8 cellular contexts compared by ENCODE assay signal in the genomic region with DNA sequence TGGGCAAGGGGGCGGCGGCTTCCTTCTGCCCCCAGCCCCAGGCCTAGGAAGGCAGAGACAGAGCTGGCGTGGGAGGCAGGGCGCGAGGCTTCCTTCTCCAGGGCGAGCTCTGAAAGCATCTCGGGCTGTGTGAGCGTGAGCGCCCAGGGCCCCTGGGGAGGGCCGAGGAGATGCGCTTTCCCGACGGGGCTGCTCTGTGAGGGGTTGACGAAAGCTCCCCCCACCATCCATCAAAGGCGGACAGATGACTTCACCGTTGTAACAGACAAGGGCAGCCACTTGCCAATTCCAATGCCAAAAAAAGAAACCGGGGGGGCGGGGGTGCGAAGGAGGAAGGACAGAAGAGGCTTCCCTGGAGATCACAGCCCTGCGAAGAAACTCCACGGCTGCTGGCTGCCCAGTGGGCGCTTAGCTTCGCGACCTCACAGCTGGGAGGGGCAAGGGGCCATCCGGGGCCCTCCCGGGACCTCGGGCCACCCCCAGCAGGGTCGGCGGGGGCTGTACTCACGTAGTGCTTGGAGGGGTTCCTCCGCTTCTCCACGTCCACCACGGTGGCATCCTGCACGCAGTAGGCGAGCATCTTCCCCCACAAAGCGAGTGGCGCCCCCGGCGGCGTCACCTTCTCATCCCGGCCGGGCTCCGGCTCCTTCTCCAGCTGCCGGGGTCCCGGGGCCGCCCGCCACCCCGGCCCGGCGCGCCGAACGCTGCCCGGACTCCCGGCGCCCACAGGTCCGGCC. TPM values are rescaled to one million over a fixed set of nuclear protein-coding genes. Genes with fewer than 3 reads are reported as not detected.
DNase-seq lines count a peak whose midpoint lies in the region; ATAC-seq, FAIRE-seq and TF ChIP-seq lines count a peak whose summit lies in the region.

No MANE protein-coding gene starts in this region.

- POLR2A ChIA-PET in HepG2 (lab: Yijun Ruan, JAX) = interaction anchor here (0.9 to 6.8 kb wide), 16 partner anchors 12 to 196 kb away, joined by 3 to 107 read pairs (median 6); no protein-coding TSS in a partner anchor

- peak; percentile 42; the same call in 1 of the 2 replicates for TF ChIP-seq RAD21 in HepG2 (CRISPR knock-in tag; IDR thresholded peaks at IDR 0.05)

- peak overlapping the region; percentile 68 for H3K27ac ChIP-seq in HepG2 (ENCODE audit: extremely low read length, insufficient read depth, low read length)

- TF ChIP-seq POLR2A in HepG2 (IDR thresholded peaks at IDR 0.05; ENCODE audit: insufficient read depth in 1 of 2, low read depth in 2 of 2, low read length in 2 of 2) = no peak

- H4K20me1 ChIP-seq in HepG2 (ENCODE audit: insufficient read depth, low read length) = peaks cover 24% of the 10 kb centered on the region

- peak overlapping the region; percentile 94 for H3K4me2 ChIP-seq in HepG2 (ENCODE audit: low read depth, low read length)

- TF ChIP-seq CTCF in HepG2 (CRISPR knock-in tag; IDR thresholded peaks at IDR 0.05) = no peak; the same call in 1 of the 2 replicates

- no peaks in the 10 kb centered on the region for H3K9me3 ChIP-seq in ES-I3 (ENCODE audit: control insufficient read depth, insufficient read depth, low read length)
- H3K9me3 ChIP-seq in HepG2 (ENCODE audit: low read length) = no peaks in the 10 kb centered on the region

- H3K36me3 ChIP-seq in ES-I3 (ENCODE audit: insufficient read depth, low read length) = no peaks in the 10 kb centered on the region
- H3K36me3 ChIP-seq in HepG2 (replicated peaks in 1 of 2; ENCODE audit: control insufficient read depth in 1 of 2, insufficient read depth in 2 of 2, low read length in 2 of 2) = peaks cover 8 to 26% of the 10 kb centered on the region in 2 experiments

- in situ Hi-C loops in HepG2 (cut with HindIII; ENCODE audit: extremely low pct_ligation_motif_present, low pct_unique_long_range_greater_than_20kb) = loop anchor here (5.0 kb wide), 2 partner anchors 63 to 143 kb away; no protein-coding TSS in a partner anchor

- WGBS in HepG2 (ENCODE audit: low lambda C conversion rate) = 2% methylated on average over 18 of the region's 57 CpGs

- no peak overlapping the region for H2AFZ ChIP-seq in HepG2 (ENCODE audit: low read length)

- CTCF ChIA-PET in HepG2 (lab: Yijun Ruan, JAX; ENCODE audit: low intra/inter-chr PET ratio, low total read pairs) = interaction anchor here (1.5 kb wide), 1 partner anchor 141 kb away, joined by 5 read pairs; no protein-coding TSS in a partner anchor

- no peak for FAIRE-seq in HepG2 (lab: Jason Lieb, UNC)

- H3K4me3 ChIP-seq in HepG2 (replicated peaks in 1 of 3; ENCODE audit: insufficient read depth in 1 of 3, low read depth in 2 of 3, low read length in 3 of 3) = peak overlapping the region; percentile 87 to 93 (median 92)

- intact Hi-C loops in HepG2 (cut with micrococcal nuclease; ENCODE audit: unreplicated experiment) = loop anchor here (1.0 to 5.0 kb wide), 4 partner anchors 38 to 96 kb away; no protein-coding TSS in a partner anchor

- DNase-seq in RPMI7951 (ENCODE audit: low read depth) = peak; percentile 80
- DNase-seq in cerebellar cortex (ENCODE audit: low spot score) = peak; percentile 40
- no peak for DNase-seq in HepG2 (ENCODE audit: low spot score)
- peak; percentile 15 for DNase-seq in stimulated activated naive CD8-positive, alpha-beta T cell treated with anti-CD3 and anti-CD28 coated beads, Interleukin-15, Interleukin-2, amounts not matched to agents 100 U/mL and 50 U/mL, for 24 hours
- DNase-seq in Ammon's horn (ENCODE audit: low spot score) = no peak
- no peak for DNase-seq in superior temporal gyrus (ENCODE audit: extremely low spot score)
- DNase-seq in COLO829 (ENCODE audit: low spot score) = no peak

- peak; percentile 17 for ATAC-seq in HepG2
- peak; percentile 10 for ATAC-seq in stimulated activated naive CD8-positive, alpha-beta T cell treated with anti-CD3 and anti-CD28 coated beads, Interleukin-15, Interleukin-2, amounts not matched to agents 100 U/mL and 50 U/mL, for 24 hours

- TF ChIP-seq EP300 in HepG2 (IDR thresholded peaks at IDR 0.05; ENCODE audit: low read depth in 2 of 2, low read length in 2 of 2) = no peak
- no peak for TF ChIP-seq EP300 in HepG2 (CRISPR knock-in tag; IDR thresholded peaks at IDR 0.05; ENCODE audit: borderline replicate concordance)

- H3K79me2 ChIP-seq in HepG2 (ENCODE audit: insufficient read depth, low read length) = peaks cover 51% of the 10 kb centered on the region

- BruUV-seq in HepG2 (replicated peaks; lab: Mats Ljungman, UMichigan) = no TSS peak

- peaks cover 9% of the 10 kb centered on the region; the same call in 1 of the 2 replicates for H3K4me1 ChIP-seq in ES-I3 (ENCODE audit: insufficient read depth, low read length)
- peaks cover 73% of the 10 kb centered on the region for H3K4me1 ChIP-seq in HepG2 (ENCODE audit: insufficient read depth, low read length)

- H3K27me3 ChIP-seq in HepG2 (ENCODE audit: control insufficient read depth in 1 of 2, insufficient read depth in 2 of 2, low read length in 2 of 2) = no peaks in the 10 kb centered on the region; a peak in 1 of 5 replicates

- H3K9ac ChIP-seq in ES-I3 (ENCODE audit: low read depth, low read length) (peak overlapping the region; percentile 79), HepG2 (ENCODE audit: insufficient read depth, low read depth, low read length) (peak overlapping the region; percentile 74)

TF ChIP-seq in HepG2, 621 proteins besides CTCF, POLR2A, EP300 and RAD21 (continues in another document):
- TF ChIP-seq, protein P1, sequence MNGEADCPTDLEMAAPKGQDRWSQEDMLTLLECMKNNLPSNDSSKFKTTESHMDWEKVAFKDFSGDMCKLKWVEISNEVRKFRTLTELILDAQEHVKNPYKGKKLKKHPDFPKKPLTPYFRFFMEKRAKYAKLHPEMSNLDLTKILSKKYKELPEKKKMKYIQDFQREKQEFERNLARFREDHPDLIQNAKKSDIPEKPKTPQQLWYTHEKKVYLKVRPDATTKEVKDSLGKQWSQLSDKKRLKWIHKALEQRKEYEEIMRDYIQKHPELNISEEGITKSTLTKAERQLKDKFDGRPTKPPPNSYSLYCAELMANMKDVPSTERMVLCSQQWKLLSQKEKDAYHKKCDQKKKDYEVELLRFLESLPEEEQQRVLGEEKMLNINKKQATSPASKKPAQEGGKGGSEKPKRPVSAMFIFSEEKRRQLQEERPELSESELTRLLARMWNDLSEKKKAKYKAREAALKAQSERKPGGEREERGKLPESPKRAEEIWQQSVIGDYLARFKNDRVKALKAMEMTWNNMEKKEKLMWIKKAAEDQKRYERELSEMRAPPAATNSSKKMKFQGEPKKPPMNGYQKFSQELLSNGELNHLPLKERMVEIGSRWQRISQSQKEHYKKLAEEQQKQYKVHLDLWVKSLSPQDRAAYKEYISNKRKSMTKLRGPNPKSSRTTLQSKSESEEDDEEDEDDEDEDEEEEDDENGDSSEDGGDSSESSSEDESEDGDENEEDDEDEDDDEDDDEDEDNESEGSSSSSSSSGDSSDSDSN (CRISPR knock-in tag; IDR thresholded peaks at IDR 0.05) = peak; percentile 48
- TF ChIP-seq TOPORS (CRISPR knock-in tag; IDR thresholded peaks at IDR 0.05) (0 out of 2 replicates have a peak, but pooled peaks have one; percentile 2), ZBTB37 (CRISPR knock-in tag; IDR thresholded peaks at IDR 0.05) (no peak), RBM22 (optimal IDR thresholded peaks at IDR 0.05; ENCODE audit: low read length) (no peak), DMAP1 (CRISPR knock-in tag; IDR thresholded peaks at IDR 0.05) (no peak), ZNF180 (CRISPR knock-in tag; IDR thresholded peaks at IDR 0.05; ENCODE audit: borderline replicate concordance, low read depth) (no peak), NR2F6 (IDR thresholded peaks at IDR 0.05) (no peak), NR2F6 (CRISPR knock-in tag; IDR thresholded peaks at IDR 0.05) (no peak), ZNF7 (CRISPR knock-in tag; IDR thresholded peaks at IDR 0.05) (no peak), ZNF484 (CRISPR knock-in tag; IDR thresholded peaks at IDR 0.05; ENCODE audit: borderline replicate concordance, low read depth) (no peak)

RNA-seq across cellular contexts. Expression of gene SH3PXD2A, which starts 0.5 kb away (rescaled TPM):
- total RNA-seq in RPMI7951 (2014; rRNA removed; shearing (Covaris generic)) = 9.7 and 10.7 TPM in 2 replicates
- total RNA-seq in HepG2 (2016; rRNA removed; fragmentation: Illumina TruSeq; extraction: Trizol) = 11.3 and 11.9 TPM in 2 replicates
- total RNA-seq in HepG2 (2016; cell fraction: cytosol; rRNA removed; fragmentation: Illumina TruSeq; extraction: Trizol; ENCODE audit: low read depth) = 4.0 and 4.5 TPM in 2 replicates
- total RNA-seq in HepG2 (2016; cell fraction: insoluble cytoplasmic fraction; rRNA removed; fragmentation: Illumina TruSeq; extraction: Trizol) = 9.8 and 11.8 TPM in 2 replicates
- 5.9 and 6.1 TPM in 2 replicates for total RNA-seq in HepG2 (2016; cell fraction: membrane; rRNA removed; fragmentation: Illumina TruSeq; extraction: Trizol)
- 16.3 and 19.2 TPM in 2 replicates for total RNA-seq in HepG2 (2016; cell fraction: nucleus; rRNA removed; fragmentation: Illumina TruSeq; extraction: Trizol)
- 11.1 and 12.3 TPM in 2 replicates for polyA plus RNA-seq in HepG2 (2011; rRNA removed)
- polyA plus RNA-seq in HepG2 (2011; cell fraction: cytosol; rRNA removed) = 6.6 and 7.4 TPM in 2 replicates
- 57.1 and 64.0 TPM in 2 replicates for polyA plus RNA-seq in HepG2 (2011; cell fraction: nucleus; rRNA removed)
- 17.1 and 19.3 TPM in 2 replicates for polyA plus RNA-seq in HepG2 (2012)
- polyA plus RNA-seq in HepG2 (2016; cell fraction: cytosol; fragmentation: Illumina TruSeq; extraction: Trizol; ENCODE audit: low read depth) = 0.71 and 0.86 TPM in 2 replicates
- polyA plus RNA-seq in HepG2 (2016; cell fraction: insoluble cytoplasmic fraction; fragmentation: Illumina TruSeq; extraction: Trizol; ENCODE audit: low read depth) = 12.9 and 16.7 TPM in 2 replicates
- polyA plus RNA-seq in HepG2 (2016; cell fraction: membrane; fragmentation: Illumina TruSeq; extraction: Trizol; ENCODE audit: low read depth) = 3.4 and 3.5 TPM in 2 replicates
- polyA plus RNA-seq in HepG2 (2016; cell fraction: nucleus; fragmentation: Illumina TruSeq; extraction: Trizol; ENCODE audit: insufficient read depth, low read depth) = 64.6 and 72.1 TPM in 2 replicates
- 15.4 and 19.2 TPM in 2 replicates for polyA minus RNA-seq in HepG2 (2011; rRNA and poly(A)+ RNA removed; ENCODE audit: low replicate concordance)
- 13.5 and 14.3 TPM in 2 replicates for polyA minus RNA-seq in HepG2 (2011; cell fraction: cytosol; rRNA and poly(A)+ RNA removed)
- 19.7 and 22.9 TPM in 2 replicates for polyA minus RNA-seq in HepG2 (2011; cell fraction: nucleus; rRNA and poly(A)+ RNA removed)

Comparison
In these comparisons a context has a peak if more than half of its experiments do, and no peak if none do; other contexts are left out.
1. DNase-seq: peak in RPMI7951 (single experiment), cerebellar cortex (single experiment) and stimulated activated naive CD8-positive, alpha-beta T cell treated with anti-CD3 and anti-CD28 coated beads, Interleukin-15, Interleukin-2, amounts not matched to agents 100 U/mL and 50 U/mL, for 24 hours (single experiment); none in HepG2 (single experiment), Ammon's horn (single experiment), superior temporal gyrus (single experiment) and COLO829 (single experiment).